In genomic region chr12:66829660-66830325, GRCh38 we compare ENCODE assay signal across 23 cellular contexts.
DNase-seq lines count a peak whose midpoint lies in the region; ATAC-seq and TF ChIP-seq lines count a peak whose summit lies in the region.
"Had no signal": no experiment of that assay in that cellular context is flagged by ENCODE, and none has a peak within 500 bp of the region (broad histone marks: within the 10 kb centered on the region; RNA-seq: fewer than 3 reads in every experiment).

No MANE protein-coding gene starts in this region.

- 0 out of 22 replicates have a peak overlapping the region, but pooled peaks of 1 of the 11 experiments have one; percentile 3 for H3K27ac ChIP-seq in BLaER1 treated with 17β-estradiol and CSF1 and Interleukin-3, amounts not matched to agents 10 nM and 100 nM
- no peak overlapping the region for H3K27ac ChIP-seq in CD8-positive, alpha-beta memory T cell (ENCODE audit: low read depth, low read length)
- no peak overlapping the region for H3K27ac ChIP-seq in SK-N-SH (ENCODE audit: low read depth in 2 of 2, low read length in 1 of 2)
- H3K27ac ChIP-seq: breast epithelium, GM23248, heart left ventricle, prostate gland, thoracic aorta had no signal

- H3F3A ChIP-seq in SK-N-SH (replicated peaks; ENCODE audit: insufficient read depth): no peaks in the 10 kb centered on the region

- H3K9ac ChIP-seq in BLaER1 treated with 17β-estradiol and CSF1 and Interleukin-3, amounts not matched to agents 10 nM and 100 nM: no peak overlapping the region
- H3K9ac ChIP-seq in SK-N-SH: no peak overlapping the region
- H3K9ac ChIP-seq: GM23248 had no signal

- peaks cover 0 to 3% (median 2%) of the 10 kb centered on the region in 3 donors for H3K36me3 Mint-ChIP-seq in CD8-positive, alpha-beta memory T cell
- H3K36me3 Mint-ChIP-seq in T-helper 2 cell treated with Interferon-gamma antibody and Interleukin-4, amounts not matched to agents 5 μg/mL and 100 μg/mL, for 36 hours (ENCODE audit: low read depth): no peaks in the 10 kb centered on the region
- H3K36me3 Mint-ChIP-seq: memory B cell had no signal

- no peaks in the 10 kb centered on the region for H4K20me1 ChIP-seq in BLaER1 treated with 17β-estradiol and CSF1 and Interleukin-3, amounts not matched to agents 10 nM and 100 nM
- no peaks in the 10 kb centered on the region for H4K20me1 ChIP-seq in SK-N-SH (ENCODE audit: insufficient read depth)

- H3K4me1 Mint-ChIP-seq in CD8-positive, alpha-beta memory T cell: peaks cover 28 to 31% (median 29%) of the 10 kb centered on the region in 3 donors
- peaks cover 13% of the 10 kb centered on the region for H3K4me1 Mint-ChIP-seq in T-helper 2 cell treated with Interferon-gamma antibody and Interleukin-4, amounts not matched to agents 5 μg/mL and 100 μg/mL, for 36 hours (ENCODE audit: low read depth)
- H3K4me1 Mint-ChIP-seq: memory B cell had no signal

- H3K9me2 ChIP-seq in SK-N-SH: no peaks in the 10 kb centered on the region

- peak in 2 of 5 donors; percentile 3 to 22 for DNase-seq in CD8-positive, alpha-beta memory T cell
- no peak for DNase-seq in T-helper 2 cell treated with Interferon-gamma antibody and Interleukin-4, amounts not matched to agents 5 μg/mL and 100 μg/mL, for 36 hours (ENCODE audit: low spot score)
- DNase-seq in midbrain (lab: John Stamatoyannopoulos, UW) (no peak), SK-N-SH (no peak), HAP-1 (ENCODE audit: low spot score in 2 of 2) (no peak)
- DNase-seq: activated gamma-delta T cell treated with Interleukin-2 at 50 U/mL for 16 hours; DMS 273 treated with DMSO at 0.1 percent for 48 hours; GM23248; heart left ventricle; IMR-90; islet precursor cell; NCI-H524 treated with DMSO at 0.1 percent for 48 hours; OCI-M1; stimulated activated CD4-positive, alpha-beta T cell treated with anti-CD3 and anti-CD28 coated beads, Interleukin-4, amount 100 ng/mL, for 24 hours; T1000 had no signal

- H3K9me3 ChIP-seq in BLaER1 treated with 17β-estradiol and CSF1 and Interleukin-3, amounts not matched to agents 10 nM and 100 nM (replicated peaks in 1 of 11): peaks cover 0 to 6% (median 0%) of the 10 kb centered on the region in 11 experiments; a peak in 2 of 22 replicates
- H3K9me3 ChIP-seq in CD8-positive, alpha-beta memory T cell (ENCODE audit: low read length): no peaks in the 10 kb centered on the region
- H3K9me3 ChIP-seq in SK-N-SH (no peaks in the 10 kb centered on the region), HAP-1 (no peaks in the 10 kb centered on the region)
- H3K9me3 ChIP-seq: breast epithelium, heart left ventricle, prostate gland, thoracic aorta had no signal

- peaks cover 2 to 3% of the 10 kb centered on the region in 2 donors for H3K27me3 Mint-ChIP-seq in CD8-positive, alpha-beta memory T cell
- no peaks in the 10 kb centered on the region for H3K27me3 Mint-ChIP-seq in T-helper 2 cell treated with Interferon-gamma antibody and Interleukin-4, amounts not matched to agents 5 μg/mL and 100 μg/mL, for 36 hours (ENCODE audit: low read depth)

- H3K27me3 ChIP-seq in BLaER1 treated with 17β-estradiol and CSF1 and Interleukin-3, amounts not matched to agents 10 nM and 100 nM: no peaks in the 10 kb centered on the region
- no peaks in the 10 kb centered on the region for H3K27me3 ChIP-seq in CD8-positive, alpha-beta memory T cell (ENCODE audit: insufficient read depth, low read length, poor library complexity, severe bottlenecking)
- H3K27me3 ChIP-seq in SK-N-SH (ENCODE audit: insufficient read depth) (no peaks in the 10 kb centered on the region), HAP-1 (ENCODE audit: low read depth) (no peaks in the 10 kb centered on the region)
- H3K27me3 ChIP-seq: breast epithelium, heart left ventricle had no signal

- peak overlapping the region; percentile 40 to 96 (median 76) for H3K27ac Mint-ChIP-seq in CD8-positive, alpha-beta memory T cell
- no peak overlapping the region for H3K27ac Mint-ChIP-seq in T-helper 2 cell treated with Interferon-gamma antibody and Interleukin-4, amounts not matched to agents 5 μg/mL and 100 μg/mL, for 36 hours
- H3K27ac Mint-ChIP-seq: memory B cell had no signal

- ATAC-seq in esophagus mucosa: peak; percentile 48
- ATAC-seq: heart left ventricle had no signal

- CTCF ChIA-PET in CD8-positive, alpha-beta memory T cell (lab: Charles Lee): interaction anchor here (1.4 kb wide), 1 partner anchor 30 kb away, joined by 4 read pairs; no protein-coding TSS in a partner anchor
- CTCF ChIA-PET in SK-N-SH (lab: Yijun Ruan, JAX): interaction anchor here (0.6 kb wide), 1 partner anchor 30 kb away, joined by 3 read pairs; no protein-coding TSS in a partner anchor

- WGBS in SK-N-SH (ENCODE audit: low lambda C conversion rate): 64% methylated on average over 3 of the region's 3 CpGs

- H3K79me2 ChIP-seq in SK-N-SH (ENCODE audit: insufficient read depth): no peaks in the 10 kb centered on the region

- peak overlapping the region in 9 of 11 experiments; percentile 34 to 71 (median 59); a peak in 18 of 22 replicates for H3K4me2 ChIP-seq in BLaER1 treated with 17β-estradiol and CSF1 and Interleukin-3, amounts not matched to agents 10 nM and 100 nM
- no peak overlapping the region for H3K4me2 ChIP-seq in SK-N-SH

- H3K36me3 ChIP-seq in BLaER1 treated with 17β-estradiol and CSF1 and Interleukin-3, amounts not matched to agents 10 nM and 100 nM: no peaks in the 10 kb centered on the region
- H3K36me3 ChIP-seq in CD8-positive, alpha-beta memory T cell (ENCODE audit: insufficient read depth, low read length): no peaks in the 10 kb centered on the region
- no peaks in the 10 kb centered on the region for H3K36me3 ChIP-seq in SK-N-SH (replicated peaks in 1 of 2; ENCODE audit: control insufficient read depth in 1 of 2, insufficient read depth in 2 of 2, low read length in 1 of 2)
- no peaks in the 10 kb centered on the region for H3K36me3 ChIP-seq in HAP-1 (replicated peaks)
- H3K36me3 ChIP-seq: breast epithelium, heart left ventricle, prostate gland, thoracic aorta had no signal

- TF ChIP-seq RAD21 in SK-N-SH (IDR thresholded peaks at IDR 0.05; ENCODE audit: low read length): no peak

- H3K4me3 ChIP-seq in BLaER1 treated with 17β-estradiol and CSF1 and Interleukin-3, amounts not matched to agents 10 nM and 100 nM: no peak overlapping the region
- peak overlapping the region; percentile 1 for H3K4me3 ChIP-seq in CD8-positive, alpha-beta memory T cell (ENCODE audit: low read length)
- no peak overlapping the region for H3K4me3 ChIP-seq in SK-N-SH (ENCODE audit: low read depth in 2 of 2, low read length in 1 of 2)
- no peak overlapping the region for H3K4me3 ChIP-seq in HAP-1
- H3K4me3 ChIP-seq: breast epithelium, GM23248, heart left ventricle, prostate gland, skin epidermis, thoracic aorta had no signal

- H2AFZ ChIP-seq in SK-N-SH (ENCODE audit: low read depth): no peak overlapping the region
- H2AFZ ChIP-seq: GM23248 had no signal

- H3K9me3 Mint-ChIP-seq in CD8-positive, alpha-beta memory T cell: no peaks in the 10 kb centered on the region
- no peaks in the 10 kb centered on the region for H3K9me3 Mint-ChIP-seq in T-helper 2 cell treated with Interferon-gamma antibody and Interleukin-4, amounts not matched to agents 5 μg/mL and 100 μg/mL, for 36 hours
- H3K9me3 Mint-ChIP-seq: memory B cell had no signal

- POLR2A ChIA-PET in CD8-positive, alpha-beta memory T cell (lab: Charles Lee): interaction anchor here (1.0 kb wide), 1 partner anchor 31 kb away, joined by 3 read pairs; no protein-coding TSS in a partner anchor
- POLR2A ChIA-PET in SK-N-SH (lab: Yijun Ruan, JAX): no interaction called here

- no peak for TF ChIP-seq EP300 in SK-N-SH (IDR thresholded peaks at IDR 0.05; ENCODE audit: borderline replicate concordance in 1 of 2, low read depth in 1 of 2, low read length in 1 of 2)

- in situ Hi-C loops in HAP-1 (cut with MboI; ENCODE audit: low sequenced_read_pairs): no loop called here

- peaks cover 0 to 26% (median 18%) of the 10 kb centered on the region in 10 experiments; a peak in 17 of 20 replicates for H3K4me1 ChIP-seq in BLaER1 treated with 17β-estradiol and CSF1 and Interleukin-3, amounts not matched to agents 10 nM and 100 nM
- H3K4me1 ChIP-seq in CD8-positive, alpha-beta memory T cell (ENCODE audit: insufficient read depth, low read length): peaks cover 22% of the 10 kb centered on the region
- H3K4me1 ChIP-seq in SK-N-SH (ENCODE audit: control insufficient read depth in 1 of 2, insufficient read depth in 2 of 2, low read depth in 1 of 2, low read length in 1 of 2) (no peaks in the 10 kb centered on the region), HAP-1 (no peaks in the 10 kb centered on the region)
- H3K4me1 ChIP-seq: breast epithelium, heart left ventricle, prostate gland had no signal

- TF ChIP-seq CTCF in SK-N-SH (IDR thresholded peaks at IDR 0.05): no peak

- H3K4me3 Mint-ChIP-seq in CD8-positive, alpha-beta memory T cell: peak overlapping the region in 6 of 7 donors; percentile 3 to 71 (median 36)
- peak overlapping the region; percentile 52 for H3K4me3 Mint-ChIP-seq in T-helper 2 cell treated with Interferon-gamma antibody and Interleukin-4, amounts not matched to agents 5 μg/mL and 100 μg/mL, for 36 hours
- H3K4me3 Mint-ChIP-seq: memory B cell, neural crest cell had no signal

TF ChIP-seq in SK-N-SH, 30 proteins besides CTCF, POLR2A, EP300 and RAD21:
- no peak for TF ChIP-seq TEAD4 (IDR thresholded peaks at IDR 0.05; ENCODE audit: borderline replicate concordance, insufficient read depth)
- no peak for TF ChIP-seq GATA2 (CRISPR knock-in tag; IDR thresholded peaks at IDR 0.05)
- TF ChIP-seq RCOR1 (IDR thresholded peaks at IDR 0.05; ENCODE audit: low read length): no peak
- no peak for TF ChIP-seq GABPA (IDR thresholded peaks at IDR 0.05; ENCODE audit: low read depth)
- TF ChIP-seq MXI1 (IDR thresholded peaks at IDR 0.05; ENCODE audit: low read depth, low read length): no peak
- no peak for TF ChIP-seq EZH2phosphoT487 (IDR thresholded peaks at IDR 0.05; ENCODE audit: borderline replicate concordance, low read depth)
- TF ChIP-seq POLR2AphosphoS5 (IDR thresholded peaks at IDR 0.05; ENCODE audit: low read depth, low read length): no peak
- no peak for TF ChIP-seq FOXM1 (IDR thresholded peaks at IDR 0.05; ENCODE audit: low read depth)
- no peak for TF ChIP-seq TCF12 (IDR thresholded peaks at IDR 0.05)
- no peak for TF ChIP-seq TAF1 (IDR thresholded peaks at IDR 0.05; ENCODE audit: borderline replicate concordance, low read depth, low read length)
TF ChIP-seq in SK-N-SH: peak in this region for 0.
